In the genomic region with DNA sequence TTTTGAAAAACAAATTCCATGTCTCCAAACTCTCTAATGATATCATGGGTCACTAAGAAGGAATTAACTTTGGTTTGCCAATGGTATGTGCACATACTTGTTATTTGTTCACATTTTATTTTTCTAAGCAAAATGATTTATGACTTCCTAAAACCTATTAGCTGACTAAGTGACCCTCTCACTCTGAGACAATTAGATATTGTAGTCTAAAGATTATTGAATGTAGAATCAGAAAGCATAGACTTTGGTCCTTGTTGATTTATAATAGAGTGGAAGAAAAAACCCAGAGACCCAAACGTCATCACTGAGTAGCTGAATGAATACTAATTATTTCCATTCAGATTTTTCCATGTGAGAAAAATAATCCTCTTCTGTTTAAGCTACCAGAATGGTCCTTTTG, we compare ENCODE assay signal across 20 cellular contexts.
A peak's percentile ranks its signal among the peaks of the same experiment; 100 is the strongest.
DNase-seq lines count a peak whose midpoint lies in the region; FAIRE-seq and TF ChIP-seq lines count a peak whose summit lies in the region.
"Had no signal": no experiment of that assay in that cellular context is flagged by ENCODE, and none has a peak within 500 bp of the region (broad histone marks: within the 10 kb centered on the region; RNA-seq: fewer than 3 reads in every experiment).

No MANE protein-coding gene starts in this region.

- TF ChIP-seq EP300 in SK-N-SH (IDR thresholded peaks at IDR 0.05; ENCODE audit: borderline replicate concordance in 1 of 2, low read depth in 1 of 2, low read length in 1 of 2): peak; percentile 29 to 38; a peak in 2 of 4 replicates

- TF ChIP-seq CTCF in mammary epithelial cell (conservative IDR thresholded peaks at IDR 0.05 in 1 of 2, IDR thresholded peaks at IDR 0.05 in 1 of 2; ENCODE audit: extremely low read depth in 1 of 2, insufficient read depth in 1 of 2, low read depth in 1 of 2, low read length in 2 of 2): no peak
- no peak for TF ChIP-seq CTCF in breast epithelium (IDR thresholded peaks at IDR 0.05)
- no peak for TF ChIP-seq CTCF in SK-N-SH (IDR thresholded peaks at IDR 0.05)
- no peak for TF ChIP-seq CTCF in fibroblast of mammary gland (conservative IDR thresholded peaks at IDR 0.05; ENCODE audit: control insufficient read depth, insufficient read depth, low read depth, low read length)
- no peak for TF ChIP-seq CTCF in Calu3 (IDR thresholded peaks at IDR 0.05; ENCODE audit: unreplicated experiment)
- TF ChIP-seq CTCF in kidney (IDR thresholded peaks at IDR 0.05; ENCODE audit: borderline replicate concordance, extremely low read depth, insufficient read depth): no peak

- H3K4me1 ChIP-seq in mammary epithelial cell (ENCODE audit: insufficient read depth, low read length) (no peaks in the 10 kb centered on the region), breast epithelium (no peaks in the 10 kb centered on the region), SK-N-SH (ENCODE audit: control insufficient read depth in 1 of 2, insufficient read depth in 2 of 2, low read depth in 1 of 2, low read length in 1 of 2) (no peaks in the 10 kb centered on the region; a peak in 1 of 4 replicates), kidney (ENCODE audit: control insufficient read depth in 1 of 2, insufficient read depth in 1 of 2, low read depth in 1 of 2, low read length in 2 of 2) (no peaks in the 10 kb centered on the region)

- no peak for TF ChIP-seq RAD21 in SK-N-SH (IDR thresholded peaks at IDR 0.05; ENCODE audit: low read length)

- no peak overlapping the region for H2AFZ ChIP-seq in mammary epithelial cell (ENCODE audit: low read depth, low read length)
- H2AFZ ChIP-seq in SK-N-SH (ENCODE audit: low read depth): peak overlapping the region; percentile 29; the same call in 1 of the 2 replicates

- 38% methylated on average over 1 of the region's 1 CpG for WGBS in mammary epithelial cell (ENCODE audit: low coverage, missing lambda C conversion rate)
- 13% methylated on average over 1 of the region's 1 CpG for WGBS in SK-N-SH (ENCODE audit: low lambda C conversion rate)

- H3K79me2 ChIP-seq in mammary epithelial cell (ENCODE audit: insufficient read depth, low read length) (no peaks in the 10 kb centered on the region), SK-N-SH (ENCODE audit: insufficient read depth) (no peaks in the 10 kb centered on the region)

- POLR2A ChIA-PET in SK-N-SH (lab: Yijun Ruan, JAX): no interaction called here

- H3K4me1 Mint-ChIP-seq in Calu3 (ENCODE audit: low read depth, unreplicated experiment): no peaks in the 10 kb centered on the region
- H3K4me1 Mint-ChIP-seq: CD4-positive, alpha-beta memory T cell; T-helper 17 cell had no signal

- no peak for FAIRE-seq in kidney (lab: Jason Lieb, UNC)
- FAIRE-seq: urothelium cell line had no signal

- H3K4me2 ChIP-seq in mammary epithelial cell (ENCODE audit: insufficient read depth, low read depth, low read length): no peak overlapping the region
- no peak overlapping the region for H3K4me2 ChIP-seq in SK-N-SH

- no peaks in the 10 kb centered on the region for H3F3A ChIP-seq in SK-N-SH (replicated peaks; ENCODE audit: insufficient read depth)

- H3K27ac Mint-ChIP-seq in Calu3 (ENCODE audit: unreplicated experiment): no peak overlapping the region
- H3K27ac Mint-ChIP-seq: activated CD8-positive, alpha-beta T cell treated with anti-CD3 and anti-CD28 coated beads, Interleukin-2, amount 10 ng/mL, durations not matched to agents 7 days and 5 days; activated naive CD8-positive, alpha-beta T cell; CD4-positive, alpha-beta memory T cell; T-helper 17 cell had no signal

- no peak overlapping the region for H3K27ac ChIP-seq in mammary epithelial cell (ENCODE audit: insufficient read depth, low read depth, low read length)
- no peak overlapping the region for H3K27ac ChIP-seq in breast epithelium
- peak overlapping the region in 1 of 2 experiments; percentile 73; a peak in 2 of 4 replicates for H3K27ac ChIP-seq in SK-N-SH (ENCODE audit: low read depth in 2 of 2, low read length in 1 of 2)
- H3K27ac ChIP-seq in kidney (ENCODE audit: low read depth in 2 of 2, low read length in 2 of 2): no peak overlapping the region
- H3K27ac ChIP-seq: 22Rv1, coronary artery, KMS-11 had no signal

- H3K4me3 ChIP-seq in mammary epithelial cell (replicated peaks in 1 of 3; ENCODE audit: insufficient read depth in 1 of 3, low read depth in 2 of 3, low read length in 3 of 3) (no peak overlapping the region), breast epithelium (no peak overlapping the region), SK-N-SH (ENCODE audit: low read depth in 2 of 2, low read length in 1 of 2) (no peak overlapping the region), fibroblast of mammary gland (ENCODE audit: control insufficient read depth, low read depth, low read length) (no peak overlapping the region), kidney (ENCODE audit: low read length in 2 of 2) (no peak overlapping the region)
- H3K4me3 ChIP-seq: coronary artery had no signal

- CTCF ChIA-PET in mammary epithelial cell (lab: Charles Lee; ENCODE audit: low non-redundant PET) (no interaction called here), SK-N-SH (lab: Yijun Ruan, JAX) (no interaction called here), Calu3 (lab: Charles Lee) (no interaction called here)

- BruUV-seq in mammary epithelial cell (replicated peaks; lab: Mats Ljungman, UMichigan) (no TSS peak), Calu3 (replicated peaks; lab: Mats Ljungman, UMichigan) (no TSS peak)

- no peaks in the 10 kb centered on the region for H3K27me3 Mint-ChIP-seq in Calu3 (ENCODE audit: unreplicated experiment)
- H3K27me3 Mint-ChIP-seq: activated naive CD8-positive, alpha-beta T cell; CD4-positive, alpha-beta memory T cell; T-helper 17 cell had no signal

- no peaks in the 10 kb centered on the region for H3K9me3 Mint-ChIP-seq in Calu3 (ENCODE audit: low read depth, unreplicated experiment)

- in situ Hi-C loops in mammary epithelial cell (cut with MboI; ENCODE audit: low sequenced_read_pairs in 2 of 2): no loop called here

- TF ChIP-seq POLR2A in breast epithelium (IDR thresholded peaks at IDR 0.05): no peak

- no peak overlapping the region for H3K4me3 Mint-ChIP-seq in Calu3 (ENCODE audit: low read depth, unreplicated experiment)
- H3K4me3 Mint-ChIP-seq: activated CD8-positive, alpha-beta T cell treated with anti-CD3 and anti-CD28 coated beads, Interleukin-2, amount 10 ng/mL, durations not matched to agents 7 days and 5 days; activated naive CD8-positive, alpha-beta T cell; activated T-cell treated with anti-CD3 and anti-CD28 coated beads, Interleukin-2, amount 50 U/mL, for 4 hours; CD4-positive, alpha-beta memory T cell; T-helper 17 cell had no signal

- H3K36me3 Mint-ChIP-seq in Calu3 (ENCODE audit: insufficient read depth, unreplicated experiment): no peaks in the 10 kb centered on the region
- H3K36me3 Mint-ChIP-seq: activated naive CD8-positive, alpha-beta T cell; CD4-positive, alpha-beta memory T cell had no signal

- intact Hi-C loops in mammary epithelial cell (cut with micrococcal nuclease) (loop anchor here (10.0 kb wide), 1 partner anchor 96 kb away; no protein-coding TSS in a partner anchor), breast epithelium (cut with DNase I; ENCODE audit: low total_unique reads) (no loop called here), Calu3 (cut with micrococcal nuclease; ENCODE audit: unreplicated experiment) (no loop called here), kidney (cut with DNase I) (no loop called here)

- dilution Hi-C loops in mammary epithelial cell (cut with HindIII; ENCODE audit: low sequenced_read_pairs): no loop called here

- DNase-seq in mammary epithelial cell: peak; percentile 74
- DNase-seq in breast epithelium (ENCODE audit: low spot score in 2 of 2): no peak
- DNase-seq in SK-N-SH: no peak
- DNase-seq in fibroblast of mammary gland (ENCODE audit: low read depth): peak; percentile 38
- DNase-seq in stromal cell of bone marrow (ENCODE audit: low read depth): peak; percentile 30
- no peak for DNase-seq in Calu3
- DNase-seq in Kasumi-1 (lab: John Stamatoyannopoulos, UW): no peak
- no peak for DNase-seq in kidney
- DNase-seq: activated CD8-positive, alpha-beta T cell treated with anti-CD3 and anti-CD28 coated beads, Interleukin-2, amount 10 ng/mL, durations not matched to agents 7 days and 5 days; activated T-cell treated with anti-CD3 and anti-CD28 coated beads, Interleukin-2, amount 50 U/mL, for 4 hours; CD4-positive, alpha-beta memory T cell; DMS79 treated with DMSO at 0.1 percent for 48 hours; NCI-H1092; NCI-H2029 treated with DMSO at 0.1 percent for 48 hours; T-helper 17 cell had no signal

- H3K9me2 ChIP-seq in SK-N-SH: no peaks in the 10 kb centered on the region

- H4K20me1 ChIP-seq in mammary epithelial cell (ENCODE audit: insufficient read depth, low read length) (no peaks in the 10 kb centered on the region), SK-N-SH (ENCODE audit: insufficient read depth) (no peaks in the 10 kb centered on the region)

- H3K27me3 ChIP-seq in mammary epithelial cell (ENCODE audit: insufficient read depth, low read length) (no peaks in the 10 kb centered on the region), breast epithelium (no peaks in the 10 kb centered on the region), SK-N-SH (ENCODE audit: insufficient read depth) (no peaks in the 10 kb centered on the region)

- H3K36me3 ChIP-seq in mammary epithelial cell (ENCODE audit: insufficient read depth, low read length): no peaks in the 10 kb centered on the region
- H3K36me3 ChIP-seq in breast epithelium: no peaks in the 10 kb centered on the region
- H3K36me3 ChIP-seq in SK-N-SH (replicated peaks in 1 of 2; ENCODE audit: control insufficient read depth in 1 of 2, insufficient read depth in 2 of 2, low read length in 1 of 2): no peaks in the 10 kb centered on the region
- H3K36me3 ChIP-seq in kidney (ENCODE audit: control insufficient read depth in 1 of 2, insufficient read depth in 2 of 2, low read length in 2 of 2): no peaks in the 10 kb centered on the region

- H3K9me3 ChIP-seq in mammary epithelial cell (replicated peaks; ENCODE audit: insufficient read depth, low read length) (no peaks in the 10 kb centered on the region), breast epithelium (no peaks in the 10 kb centered on the region), SK-N-SH (no peaks in the 10 kb centered on the region), kidney (ENCODE audit: control insufficient read depth in 1 of 2, low read length in 2 of 2) (no peaks in the 10 kb centered on the region)

- H3K9ac ChIP-seq in mammary epithelial cell (ENCODE audit: insufficient read depth, low read length): no peak overlapping the region
- no peak overlapping the region for H3K9ac ChIP-seq in SK-N-SH
- no peak overlapping the region for H3K9ac ChIP-seq in kidney (ENCODE audit: low read length in 2 of 2)
- H3K9ac ChIP-seq: KMS-11 had no signal

TF ChIP-seq in SK-N-SH, 30 proteins besides CTCF, POLR2A, EP300 and RAD21 (continues in another document):
- TF ChIP-seq FOXM1 (IDR thresholded peaks at IDR 0.05; ENCODE audit: low read depth): 0 out of 2 replicates have a peak, but pooled peaks have one; percentile 49
- no peak for TF ChIP-seq MXI1 (IDR thresholded peaks at IDR 0.05; ENCODE audit: low read depth, low read length)
- TF ChIP-seq RXRA (IDR thresholded peaks at IDR 0.05; ENCODE audit: borderline replicate concordance, low read depth): no peak
- TF ChIP-seq TCF12 (IDR thresholded peaks at IDR 0.05): peak; percentile 57

Comparison
In these comparisons a context has a peak if more than half of its experiments do, and no peak if none do; other contexts are left out.
1. DNase-seq: peak in mammary epithelial cell (single experiment), fibroblast of mammary gland (single experiment) and stromal cell of bone marrow (single experiment); none in breast epithelium (0 of 2), SK-N-SH (single experiment), Calu3 (single experiment), Kasumi-1 (0 of 2) and kidney (single experiment).